In genomic region chr7:70749831-70750230, GRCh38 we compare ENCODE assay signal across 28 cellular contexts.
"Had no signal": no experiment of that assay in that cellular context is flagged by ENCODE, and none has a peak within 500 bp of the region (broad histone marks: within the 10 kb centered on the region; RNA-seq: fewer than 3 reads in every experiment).

No MANE protein-coding gene starts in this region.

- H3K36me3 Mint-ChIP-seq: activated CD4-positive, alpha-beta memory T cell treated with anti-CD3 and anti-CD28 coated beads for 36 hours; activated CD8-positive, alpha-beta memory T cell treated with anti-CD3 and anti-CD28 coated beads, Interleukin-2, amount 10 ng/mL, durations not matched to agents 7 days and 5 days; activated naive CD4-positive, alpha-beta T cell treated with anti-CD3 and anti-CD28 coated beads, Interleukin-2, amount 10 ng/mL, durations not matched to agents 7 days and 5 days; activated naive CD8-positive, alpha-beta T cell treated with anti-CD3 and anti-CD28 coated beads, Interleukin-2, amount 10 ng/mL, durations not matched to agents 7 days and 5 days had no signal

- H3K4me1 Mint-ChIP-seq: activated CD4-positive, alpha-beta T cell treated with anti-CD3 and anti-CD28 coated beads for 36 hours; activated CD4-positive, alpha-beta T cell treated with anti-CD3 and anti-CD28 coated beads, Interleukin-2, amount 10 ng/mL, durations not matched to agents 24 days and 14 days; activated CD8-positive, alpha-beta memory T cell treated with anti-CD3 and anti-CD28 coated beads, Interleukin-2, amount 10 ng/mL, durations not matched to agents 7 days and 5 days; activated naive CD4-positive, alpha-beta T cell treated with anti-CD3 and anti-CD28 coated beads, Interleukin-2, amount 10 ng/mL, durations not matched to agents 7 days and 5 days; activated naive CD8-positive, alpha-beta T cell treated with anti-CD3 and anti-CD28 coated beads, Interleukin-2, amount 10 ng/mL, durations not matched to agents 7 days and 5 days had no signal

- H3K4me3 Mint-ChIP-seq: activated CD4-positive, alpha-beta memory T cell treated with anti-CD3 and anti-CD28 coated beads for 36 hours; activated CD4-positive, alpha-beta T cell treated with anti-CD3 and anti-CD28 coated beads for 36 hours; activated CD4-positive, alpha-beta T cell treated with anti-CD3 and anti-CD28 coated beads, Interleukin-2, amount 10 ng/mL, durations not matched to agents 24 days and 14 days; activated CD8-positive, alpha-beta memory T cell treated with anti-CD3 and anti-CD28 coated beads, Interleukin-2, amount 10 ng/mL, durations not matched to agents 7 days and 5 days; activated CD8-positive, alpha-beta T cell treated with anti-CD3 and anti-CD28 coated beads, Interleukin-2, amount 10 ng/mL, durations not matched to agents 7 days and 5 days; activated naive CD4-positive, alpha-beta T cell treated with anti-CD3 and anti-CD28 coated beads, Interleukin-2, amount 10 ng/mL, durations not matched to agents 7 days and 5 days; activated naive CD8-positive, alpha-beta T cell treated with anti-CD3 and anti-CD28 coated beads, Interleukin-2, amount 10 ng/mL, durations not matched to agents 7 days and 5 days; activated T-helper 1 cell treated with anti-CD3 and anti-CD28 coated beads, Interleukin-12 subunit alpha, Interleukin-12 subunit beta, Interleukin-2, Interleukin-4 antibody, amounts not matched to agents 30 ng/mL and 10 ng/mL and 1 ng/mL, durations not matched to agents 14 hours and 24 hours and 36 hours; effector memory CD8-positive, alpha-beta T cell had no signal

- ATAC-seq: activated CD4-positive, alpha-beta T cell treated with anti-CD3 and anti-CD28 coated beads for 36 hours; activated CD8-positive, alpha-beta memory T cell treated with anti-CD3 and anti-CD28 coated beads, Interleukin-2, amount 10 ng/mL, durations not matched to agents 7 days and 5 days; activated CD8-positive, alpha-beta T cell treated with anti-CD3 and anti-CD28 coated beads, Interleukin-2, amount 10 ng/mL, durations not matched to agents 7 days and 5 days; activated naive CD4-positive, alpha-beta T cell treated with anti-CD3 and anti-CD28 coated beads, Interleukin-2, amount 50 U/mL, for 72 hours; body of pancreas; effector memory CD8-positive, alpha-beta T cell; foreskin keratinocyte; gastrocnemius medialis had no signal

- H3K27ac Mint-ChIP-seq: activated CD4-positive, alpha-beta memory T cell treated with anti-CD3 and anti-CD28 coated beads for 36 hours; activated CD4-positive, alpha-beta T cell treated with anti-CD3 and anti-CD28 coated beads for 36 hours; activated CD4-positive, alpha-beta T cell treated with anti-CD3 and anti-CD28 coated beads, Interleukin-2, amount 10 ng/mL, durations not matched to agents 24 days and 14 days; activated CD8-positive, alpha-beta memory T cell treated with anti-CD3 and anti-CD28 coated beads, Interleukin-2, amount 10 ng/mL, durations not matched to agents 7 days and 5 days; activated CD8-positive, alpha-beta T cell treated with anti-CD3 and anti-CD28 coated beads, Interleukin-2, amount 10 ng/mL, durations not matched to agents 7 days and 5 days; activated naive CD4-positive, alpha-beta T cell treated with anti-CD3 and anti-CD28 coated beads, Interleukin-2, amount 10 ng/mL, durations not matched to agents 7 days and 5 days; activated naive CD4-positive, alpha-beta T cell treated with anti-CD3 and anti-CD28 coated beads, Interleukin-2, amount 50 U/mL, for 72 hours; activated naive CD8-positive, alpha-beta T cell treated with anti-CD3 and anti-CD28 coated beads, Interleukin-2, amount 10 ng/mL, durations not matched to agents 7 days and 5 days; activated T-helper 1 cell treated with anti-CD3 and anti-CD28 coated beads, Interleukin-12 subunit alpha, Interleukin-12 subunit beta, Interleukin-2, Interleukin-4 antibody, amounts not matched to agents 30 ng/mL and 10 ng/mL and 1 ng/mL, durations not matched to agents 14 hours and 24 hours and 36 hours had no signal

- DNase-seq: activated CD4-positive, alpha-beta memory T cell treated with anti-CD3 and anti-CD28 coated beads for 36 hours; activated CD4-positive, alpha-beta T cell treated with anti-CD3 and anti-CD28 coated beads for 36 hours; activated CD4-positive, alpha-beta T cell treated with anti-CD3 and anti-CD28 coated beads, Interleukin-2, amount 10 ng/mL, durations not matched to agents 24 days and 14 days; activated CD4-positive, CD25-positive, alpha-beta regulatory T cell; activated CD4-positive, CD25-positive, alpha-beta regulatory T cell treated with anti-CD3 and anti-CD28 coated beads, Interleukin-2, amount 50 U/mL, for 72 hours; activated CD8-positive, alpha-beta memory T cell treated with anti-CD3 and anti-CD28 coated beads, Interleukin-2, amount 10 ng/mL, durations not matched to agents 7 days and 5 days; activated CD8-positive, alpha-beta memory T cell treated with anti-CD3 and anti-CD28 coated beads, Interleukin-2, amount 50 U/mL, for 4 hours; activated CD8-positive, alpha-beta T cell treated with anti-CD3 and anti-CD28 coated beads, Interleukin-2, amount 10 ng/mL, durations not matched to agents 7 days and 5 days; activated gamma-delta T cell; activated naive CD4-positive, alpha-beta T cell; activated naive CD4-positive, alpha-beta T cell treated with anti-CD3 and anti-CD28 coated beads, Interleukin-2, amount 10 ng/mL, durations not matched to agents 7 days and 5 days; activated naive CD8-positive, alpha-beta T cell treated with anti-CD3 and anti-CD28 coated beads, Interleukin-2, amount 10 ng/mL, durations not matched to agents 7 days and 5 days; activated T-cell treated with anti-CD3 and anti-CD28 coated beads, Interleukin-2, amount 50 U/mL, for 1 hour; activated T-cell treated with anti-CD3 and anti-CD28 coated beads, Interleukin-2, amount 50 U/mL, for 48 hours; anterior cingulate cortex; body of pancreas; caudate nucleus; cortex of kidney; dermis blood vessel endothelial cell; effector CD4-positive, alpha-beta T cell; effector memory CD8-positive, alpha-beta T cell; erythroblast; foreskin keratinocyte; gastrocnemius medialis; T-helper 1 cell; T-helper 2 cell had no signal

- H3K27me3 Mint-ChIP-seq: activated CD4-positive, alpha-beta memory T cell treated with anti-CD3 and anti-CD28 coated beads for 36 hours; activated CD4-positive, alpha-beta T cell treated with anti-CD3 and anti-CD28 coated beads for 36 hours; activated CD4-positive, alpha-beta T cell treated with anti-CD3 and anti-CD28 coated beads, Interleukin-2, amount 10 ng/mL, durations not matched to agents 24 days and 14 days; activated CD8-positive, alpha-beta memory T cell treated with anti-CD3 and anti-CD28 coated beads, Interleukin-2, amount 10 ng/mL, durations not matched to agents 7 days and 5 days; activated naive CD4-positive, alpha-beta T cell treated with anti-CD3 and anti-CD28 coated beads, Interleukin-2, amount 10 ng/mL, durations not matched to agents 7 days and 5 days; activated naive CD8-positive, alpha-beta T cell treated with anti-CD3 and anti-CD28 coated beads, Interleukin-2, amount 10 ng/mL, durations not matched to agents 7 days and 5 days; effector memory CD8-positive, alpha-beta T cell had no signal

- H3K9me3 Mint-ChIP-seq: activated CD4-positive, alpha-beta memory T cell treated with anti-CD3 and anti-CD28 coated beads for 36 hours; activated CD4-positive, alpha-beta T cell treated with anti-CD3 and anti-CD28 coated beads, Interleukin-2, amount 10 ng/mL, durations not matched to agents 24 days and 14 days; activated T-helper 1 cell treated with anti-CD3 and anti-CD28 coated beads, Interleukin-12 subunit alpha, Interleukin-12 subunit beta, Interleukin-2, Interleukin-4 antibody, amounts not matched to agents 30 ng/mL and 10 ng/mL and 1 ng/mL, durations not matched to agents 14 hours and 24 hours and 36 hours; effector memory CD8-positive, alpha-beta T cell had no signal
